In the genomic region with DNA sequence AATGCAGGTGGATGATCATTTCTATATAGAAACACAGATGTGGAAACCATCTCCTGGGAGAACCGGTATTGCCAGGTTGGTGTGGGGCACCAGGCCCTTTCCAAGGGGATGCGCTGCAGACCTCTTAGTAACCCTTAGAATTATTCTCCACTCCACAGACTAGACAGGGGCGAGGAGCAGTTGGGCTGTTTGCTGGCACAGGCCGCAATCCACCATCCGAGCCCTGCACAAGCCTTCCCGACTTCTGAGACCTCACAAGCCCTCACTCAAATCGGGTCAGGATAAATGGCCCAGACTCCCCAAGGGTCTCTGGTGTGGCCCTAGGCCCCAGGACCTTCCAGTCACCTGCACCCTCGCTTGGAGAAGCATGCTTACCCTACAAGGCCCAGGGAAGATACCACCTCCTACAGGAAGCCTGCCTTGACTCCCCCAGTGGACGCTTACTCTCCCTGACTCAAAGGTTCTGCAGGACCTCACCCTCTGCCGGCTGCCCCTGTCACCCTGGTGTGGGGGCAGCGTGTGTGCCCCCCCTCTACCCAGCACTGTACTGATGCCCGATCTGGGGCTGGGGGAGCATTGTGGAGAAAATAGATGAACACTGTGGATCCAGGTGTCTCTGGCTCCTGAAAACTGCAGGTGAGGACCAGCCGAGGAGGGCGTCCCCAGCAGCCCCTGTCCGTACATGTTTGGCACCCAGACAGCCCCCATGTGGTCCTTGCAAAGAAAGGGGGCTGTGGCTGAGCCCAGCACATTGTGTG, we compare ENCODE assay signal across 21 cellular contexts.
"Had no signal": no experiment of that assay in that cellular context is flagged by ENCODE, and none has a peak within 500 bp of the region (broad histone marks: within the 10 kb centered on the region; RNA-seq: fewer than 3 reads in every experiment).

No MANE protein-coding gene starts in this region.

- H3K4me2 ChIP-seq: smooth muscle cell had no signal

- H3K27ac ChIP-seq: ascending aorta, breast epithelium, esophagus squamous epithelium, psoas muscle, right lobe of liver, stomach had no signal

- H3K36me3 ChIP-seq: ascending aorta, breast epithelium, esophagus squamous epithelium, right lobe of liver, stomach had no signal

- H3K27me3 ChIP-seq: ascending aorta, right lobe of liver had no signal

- H3K4me3 ChIP-seq: ascending aorta, breast epithelium, esophagus squamous epithelium, psoas muscle, right lobe of liver, smooth muscle cell, stomach had no signal

- H3K4me1 ChIP-seq: ascending aorta, breast epithelium, psoas muscle, right lobe of liver had no signal

- ATAC-seq: left colon; psoas muscle; right lobe of liver; stimulated activated effector memory CD8-positive, alpha-beta T cell treated with anti-CD3 and anti-CD28 coated beads, Interleukin-12 subunit alpha, Interleukin-12 subunit beta, amount 100 ng/mL, for 72 hours had no signal

- H3K9me3 ChIP-seq: ascending aorta, breast epithelium, esophagus squamous epithelium, psoas muscle, right lobe of liver, stomach had no signal

- DNase-seq: activated CD4-positive, alpha-beta T cell treated with anti-CD3 and anti-CD28 coated beads, Interleukin-2, amount 10 ng/mL, durations not matched to agents 24 days and 14 days; activated CD4-positive, CD25-positive, alpha-beta regulatory T cell; activated CD8-positive, alpha-beta memory T cell treated with anti-CD3 and anti-CD28 coated beads, Interleukin-2, amount 50 U/mL, for 4 hours; activated effector memory CD4-positive, alpha-beta T cell treated with Interleukin-2 at 50 U/mL for 16 hours; activated naive CD4-positive, alpha-beta T cell treated with anti-CD3 and anti-CD28 coated beads, Interleukin-2, amount 50 U/mL, for 16 hours; activated T-cell treated with anti-CD3 and anti-CD28 coated beads, Interleukin-2, amount 50 U/mL, for 48 hours; cerebellar nuclear complex; effector CD8-positive, alpha-beta T cell; esophagus squamous epithelium; left colon; mammary epithelial cell; midbrain; stimulated activated CD4-positive, alpha-beta T cell treated with anti-CD3 and anti-CD28 coated beads, Interleukin-4, amount 100 ng/mL, for 24 hours; stomach; T-helper 9 cell had no signal
